18 cellular contexts compared by ENCODE assay signal in genomic region chr22:44269757-44270555, GRCh38.
"Had no signal": no experiment of that assay in that cellular context is flagged by ENCODE, and none has a peak within 500 bp of the region (broad histone marks: within the 10 kb centered on the region; RNA-seq: fewer than 3 reads in every experiment).

No MANE protein-coding gene starts in this region.

- H3K36me3 Mint-ChIP-seq: naive B cell, type B pancreatic cell had no signal

- H3K27me3 ChIP-seq: sigmoid colon, uterus had no signal

- DNase-seq: foreskin melanocyte; hippocampal formation; left colon; left ventricle myocardium superior; mesendoderm; naive B cell; nucleus accumbens; retina; sigmoid colon; stimulated activated CD4-positive, alpha-beta T cell treated with anti-CD3 and anti-CD28 coated beads, Interleukin-12 subunit alpha, Interleukin-12 subunit beta, amount 100 ng/mL, for 4 hours; stimulated activated CD4-positive, alpha-beta T cell treated with anti-CD3 and anti-CD28 coated beads, Interleukin-2, amount 100 ng/mL, for 48 hours; stimulated activated naive CD4-positive, alpha-beta T cell treated with Interleukin-2 at 50 U/mL for 16 hours; uterus had no signal

- ATAC-seq: left colon, left ventricle myocardium superior, psoas muscle had no signal

- FAIRE-seq: colon had no signal

- H3K4me1 ChIP-seq: psoas muscle, uterus had no signal

- H3K4me3 ChIP-seq: psoas muscle, sigmoid colon, skin epidermis, uterus had no signal

- H3K27ac Mint-ChIP-seq: dendritic cell treated with granulocyte-macrophage colony-stimulating factor and Interleukin-4, amounts not matched to agents 40 ng/mL and 50 ng/mL, for 4 days; type B pancreatic cell had no signal

- H3K4me3 Mint-ChIP-seq: dendritic cell treated with granulocyte-macrophage colony-stimulating factor and Interleukin-4, amounts not matched to agents 40 ng/mL and 50 ng/mL, for 4 days; naive B cell; type B pancreatic cell had no signal

- H3K36me3 ChIP-seq: uterus had no signal

- H3K9me3 Mint-ChIP-seq: dendritic cell treated with granulocyte-macrophage colony-stimulating factor and Interleukin-4, amounts not matched to agents 40 ng/mL and 50 ng/mL, for 4 days; naive B cell; type B pancreatic cell had no signal

- H3K27ac ChIP-seq: psoas muscle, sigmoid colon, skin epidermis had no signal

- H3K9me3 ChIP-seq: psoas muscle, sigmoid colon, uterus had no signal
